14 cellular contexts compared by ENCODE assay signal in the genomic region with DNA sequence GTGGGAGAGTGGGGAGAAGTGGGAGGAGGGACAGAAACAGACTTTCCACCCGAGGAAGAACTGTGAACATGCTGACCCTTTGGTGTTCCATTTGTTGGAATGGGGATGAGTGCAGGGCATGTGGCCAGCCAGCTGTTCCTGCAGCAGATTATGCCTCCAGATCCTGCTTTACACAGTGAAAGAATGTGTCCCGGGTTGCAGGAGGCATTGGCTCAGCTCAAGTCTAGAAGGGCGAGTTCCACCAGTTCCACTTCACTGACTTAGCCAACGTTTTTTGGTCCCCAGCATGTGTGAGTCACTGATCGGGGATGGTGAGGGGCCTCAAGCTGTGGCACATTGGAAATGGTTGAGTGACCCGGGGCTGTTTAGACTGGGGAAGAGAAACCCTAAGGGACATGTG.
DNase-seq lines count a peak whose midpoint lies in the region; ATAC-seq and TF ChIP-seq lines count a peak whose summit lies in the region.
"Had no signal": no experiment of that assay in that cellular context is flagged by ENCODE, and none has a peak within 500 bp of the region (broad histone marks: within the 10 kb centered on the region; RNA-seq: fewer than 3 reads in every experiment).

No MANE protein-coding gene starts in this region.

- TF ChIP-seq CTCF in WTC11 (IDR thresholded peaks at IDR 0.05), result no peak
- TF ChIP-seq CTCF in stomach (IDR thresholded peaks at IDR 0.05), result no peak

- H3K9me3 Mint-ChIP-seq in WTC11, result no peaks in the 10 kb centered on the region
- H3K9me3 Mint-ChIP-seq in activated CD8-positive, alpha-beta T cell treated with anti-CD3 and anti-CD28 coated beads, Interleukin-2, amount 10 ng/mL, durations not matched to agents 7 days and 5 days (ENCODE audit: insufficient read depth), result no peaks in the 10 kb centered on the region
- H3K9me3 Mint-ChIP-seq in T-helper 2 cell treated with Interferon-gamma antibody and Interleukin-4, amounts not matched to agents 5 μg/mL and 100 μg/mL, for 36 hours, result no peaks in the 10 kb centered on the region

- H2BK5ac ChIP-seq in mesendoderm (ENCODE audit: low read length), result no peak overlapping the region

- H3K36me3 Mint-ChIP-seq in WTC11, result no peaks in the 10 kb centered on the region
- H3K36me3 Mint-ChIP-seq in activated CD8-positive, alpha-beta T cell treated with anti-CD3 and anti-CD28 coated beads, Interleukin-2, amount 10 ng/mL, durations not matched to agents 7 days and 5 days (ENCODE audit: low read depth), result no peaks in the 10 kb centered on the region
- no peaks in the 10 kb centered on the region for H3K36me3 Mint-ChIP-seq in T-helper 2 cell treated with Interferon-gamma antibody and Interleukin-4, amounts not matched to agents 5 μg/mL and 100 μg/mL, for 36 hours (ENCODE audit: low read depth)

- H3K27me3 Mint-ChIP-seq in WTC11 (ENCODE audit: low read depth), result no peaks in the 10 kb centered on the region
- H3K27me3 Mint-ChIP-seq in activated CD8-positive, alpha-beta T cell treated with anti-CD3 and anti-CD28 coated beads, Interleukin-2, amount 10 ng/mL, durations not matched to agents 7 days and 5 days (ENCODE audit: low read depth), result peaks cover 8% of the 10 kb centered on the region
- no peaks in the 10 kb centered on the region for H3K27me3 Mint-ChIP-seq in T-helper 2 cell treated with Interferon-gamma antibody and Interleukin-4, amounts not matched to agents 5 μg/mL and 100 μg/mL, for 36 hours (ENCODE audit: low read depth)

- H3K27ac Mint-ChIP-seq in WTC11, result no peak overlapping the region
- H3K27ac Mint-ChIP-seq in activated CD8-positive, alpha-beta T cell treated with anti-CD3 and anti-CD28 coated beads, Interleukin-2, amount 10 ng/mL, durations not matched to agents 7 days and 5 days, result no peak overlapping the region
- H3K27ac Mint-ChIP-seq in T-helper 2 cell treated with Interferon-gamma antibody and Interleukin-4, amounts not matched to agents 5 μg/mL and 100 μg/mL, for 36 hours, result no peak overlapping the region

- ATAC-seq in GM19463 (IDR thresholded peaks at IDR 0.05; ENCODE audit: unreplicated experiment) (peak; percentile 70), WTC11 (peak; percentile 30)
- ATAC-seq in activated CD8-positive, alpha-beta T cell treated with anti-CD3 and anti-CD28 coated beads, Interleukin-2, amount 10 ng/mL, durations not matched to agents 7 days and 5 days, result no peak
- ATAC-seq: K562, left colon had no signal

- no peak for DNase-seq in WTC11 (ENCODE audit: low spot score)
- DNase-seq in mesendoderm, result peak; percentile 32
- no peak for DNase-seq in activated CD8-positive, alpha-beta T cell treated with anti-CD3 and anti-CD28 coated beads, Interleukin-2, amount 10 ng/mL, durations not matched to agents 7 days and 5 days
- DNase-seq in T-helper 2 cell treated with Interferon-gamma antibody and Interleukin-4, amounts not matched to agents 5 μg/mL and 100 μg/mL, for 36 hours (ENCODE audit: low spot score), result no peak
- no peak for DNase-seq in stomach
- DNase-seq in dedifferentiated amniotic fluid mesenchymal stem cell (ENCODE audit: extremely low spot score), result no peak
- DNase-seq: DMS79 treated with DMSO at 0.1 percent for 48 hours; effector memory CD4-positive, alpha-beta T cell; left colon; NCI-H2029 treated with DMSO at 0.1 percent for 48 hours had no signal

- peak overlapping the region in 9 of 11 experiments; percentile 42 to 79 (median 76); a peak in 17 of 22 replicates for H3K9ac ChIP-seq in BLaER1 treated with 17β-estradiol and CSF1 and Interleukin-3, amounts not matched to agents 10 nM and 100 nM
- no peak overlapping the region for H3K9ac ChIP-seq in mesendoderm (ENCODE audit: low read length)

- no peak overlapping the region for H3K56ac ChIP-seq in mesendoderm (ENCODE audit: low read length)

- TF ChIP-seq POLR2A in stomach (IDR thresholded peaks at IDR 0.05), result no peak

- no peak for TF ChIP-seq EP300 in stomach (IDR thresholded peaks at IDR 0.05)

- H3K18ac ChIP-seq in mesendoderm (ENCODE audit: low read length), result no peak overlapping the region

- peak overlapping the region in 9 of 11 experiments; percentile 52 to 92 (median 88); a peak in 18 of 22 replicates for H3K27ac ChIP-seq in BLaER1 treated with 17β-estradiol and CSF1 and Interleukin-3, amounts not matched to agents 10 nM and 100 nM
- H3K27ac ChIP-seq in mesendoderm (ENCODE audit: low read depth, low read length) (no peak overlapping the region), stomach (no peak overlapping the region)
- H3K27ac ChIP-seq: ovary had no signal

- H2BK15ac ChIP-seq in mesendoderm (replicated peaks; ENCODE audit: low read depth), result no peak overlapping the region

- no peak overlapping the region for H2BK120ac ChIP-seq in mesendoderm (ENCODE audit: low read depth, low read length)

- H4K20me1 ChIP-seq in BLaER1 treated with 17β-estradiol and CSF1 and Interleukin-3, amounts not matched to agents 10 nM and 100 nM, result no peaks in the 10 kb centered on the region

- H3K27me3 ChIP-seq in BLaER1 treated with 17β-estradiol and CSF1 and Interleukin-3, amounts not matched to agents 10 nM and 100 nM, result no peaks in the 10 kb centered on the region
- H3K27me3 ChIP-seq in mesendoderm (ENCODE audit: insufficient read depth, low read length, poor library complexity) (no peaks in the 10 kb centered on the region), stomach (no peaks in the 10 kb centered on the region)
- H3K27me3 ChIP-seq: ovary had no signal

- peak overlapping the region in 8 of 10 experiments; percentile 5 to 54 (median 27); a peak in 11 of 20 replicates for H3K4me3 ChIP-seq in BLaER1 treated with 17β-estradiol and CSF1 and Interleukin-3, amounts not matched to agents 10 nM and 100 nM
- H3K4me3 ChIP-seq in mesendoderm (ENCODE audit: low read length) (no peak overlapping the region), stomach (no peak overlapping the region)
- H3K4me3 ChIP-seq: K562, ovary had no signal

- CTCF ChIA-PET in WTC11 (lab: Charles Lee), result interaction anchor here (0.6 to 1.7 kb wide), 4 partner anchors 17 to 266 kb away, joined by 3 to 5 read pairs (median 4); a partner anchor contains a TSS
- CTCF ChIA-PET in activated CD8-positive, alpha-beta T cell treated with anti-CD3 and anti-CD28 coated beads, Interleukin-2, amount 10 ng/mL, durations not matched to agents 7 days and 5 days (lab: Charles Lee), result no interaction called here

- H4K8ac ChIP-seq in mesendoderm (ENCODE audit: low read depth, low read length), result no peak overlapping the region

- H3K4me3 Mint-ChIP-seq in WTC11, result no peak overlapping the region
- no peak overlapping the region for H3K4me3 Mint-ChIP-seq in activated CD8-positive, alpha-beta T cell treated with anti-CD3 and anti-CD28 coated beads, Interleukin-2, amount 10 ng/mL, durations not matched to agents 7 days and 5 days
- H3K4me3 Mint-ChIP-seq in T-helper 2 cell treated with Interferon-gamma antibody and Interleukin-4, amounts not matched to agents 5 μg/mL and 100 μg/mL, for 36 hours, result no peak overlapping the region

- intact Hi-C loops in stomach (cut with DNase I; ENCODE audit: low total_unique reads), result no loop called here

- POLR2A ChIA-PET in WTC11 (lab: Charles Lee), result no interaction called here
- POLR2A ChIA-PET in activated CD8-positive, alpha-beta T cell treated with anti-CD3 and anti-CD28 coated beads, Interleukin-2, amount 10 ng/mL, durations not matched to agents 7 days and 5 days (lab: Charles Lee), result interaction anchor here (0.6 kb wide), 1 partner anchor 655 kb away, joined by 3 read pairs; no protein-coding TSS in a partner anchor

- no peak overlapping the region for H3K23ac ChIP-seq in mesendoderm (ENCODE audit: low read length)

- H3K4me1 Mint-ChIP-seq in WTC11, result peaks cover 22% of the 10 kb centered on the region
- no peaks in the 10 kb centered on the region for H3K4me1 Mint-ChIP-seq in activated CD8-positive, alpha-beta T cell treated with anti-CD3 and anti-CD28 coated beads, Interleukin-2, amount 10 ng/mL, durations not matched to agents 7 days and 5 days (ENCODE audit: low read depth)
- no peaks in the 10 kb centered on the region for H3K4me1 Mint-ChIP-seq in T-helper 2 cell treated with Interferon-gamma antibody and Interleukin-4, amounts not matched to agents 5 μg/mL and 100 μg/mL, for 36 hours (ENCODE audit: low read depth)

- peaks cover 0 to 21% (median 12%) of the 10 kb centered on the region in 11 experiments; a peak in 16 of 22 replicates for H3K9me3 ChIP-seq in BLaER1 treated with 17β-estradiol and CSF1 and Interleukin-3, amounts not matched to agents 10 nM and 100 nM (replicated peaks in 1 of 11)
- H3K9me3 ChIP-seq in stomach, result no peaks in the 10 kb centered on the region
- H3K9me3 ChIP-seq: ovary had no signal

- peak overlapping the region; percentile 74 to 94 (median 89) for H3K4me2 ChIP-seq in BLaER1 treated with 17β-estradiol and CSF1 and Interleukin-3, amounts not matched to agents 10 nM and 100 nM
- no peak overlapping the region for H3K4me2 ChIP-seq in mesendoderm (ENCODE audit: low read length)

- H3K4me1 ChIP-seq in BLaER1 treated with 17β-estradiol and CSF1 and Interleukin-3, amounts not matched to agents 10 nM and 100 nM, result peaks cover 50 to 77% (median 75%) of the 10 kb centered on the region in 10 experiments
- no peaks in the 10 kb centered on the region for H3K4me1 ChIP-seq in mesendoderm (ENCODE audit: control insufficient read depth, low read depth, low read length)
- H3K4me1 ChIP-seq in stomach, result peaks cover 0 to 7% (median 0%) of the 10 kb centered on the region in 4 donors

- no peaks in the 10 kb centered on the region for H3K79me1 ChIP-seq in mesendoderm (ENCODE audit: low read length)

- peaks cover 0 to 4% (median 0%) of the 10 kb centered on the region in 11 experiments; a peak in 1 of 22 replicates for H3K36me3 ChIP-seq in BLaER1 treated with 17β-estradiol and CSF1 and Interleukin-3, amounts not matched to agents 10 nM and 100 nM
- H3K36me3 ChIP-seq in mesendoderm (ENCODE audit: control insufficient read depth, insufficient read depth, low read length), result no peaks in the 10 kb centered on the region
- H3K36me3 ChIP-seq in stomach, result no peaks in the 10 kb centered on the region
- H3K36me3 ChIP-seq: ovary had no signal

- WGBS in mesendoderm (ENCODE audit: extremely low coverage, insufficient coverage, low lambda C conversion rate), result no CpG with 5 or more reads among the region's 6 CpGs
- 25 to 44% (median 36%) methylated on average over 6 of the region's 6 CpGs for WGBS in stomach, 5 donors

- H3K79me2 ChIP-seq in mesendoderm (ENCODE audit: control insufficient read depth, insufficient read depth, low read length), result no peaks in the 10 kb centered on the region

- H4K5ac ChIP-seq in mesendoderm (ENCODE audit: low read length), result no peak overlapping the region

- H2AK5ac ChIP-seq in mesendoderm (ENCODE audit: low read length), result no peak overlapping the region

- H3K4ac ChIP-seq in mesendoderm (ENCODE audit: low read depth, low read length), result no peak overlapping the region

Comparison
In these comparisons a context has a peak if more than half of its experiments do, and no peak if none do; other contexts are left out.
1. H3K27ac ChIP-seq: peak in BLaER1 treated with 17β-estradiol and CSF1 and Interleukin-3, amounts not matched to agents 10 nM and 100 nM (9 of 11); none in mesendoderm (single experiment) and stomach (0 of 5).
2. H3K4me3 ChIP-seq: peak in BLaER1 treated with 17β-estradiol and CSF1 and Interleukin-3, amounts not matched to agents 10 nM and 100 nM (8 of 10); none in mesendoderm (single experiment) and stomach (0 of 4).